Comparison of ENCODE assay signal across 16 cellular contexts in the genomic region with DNA sequence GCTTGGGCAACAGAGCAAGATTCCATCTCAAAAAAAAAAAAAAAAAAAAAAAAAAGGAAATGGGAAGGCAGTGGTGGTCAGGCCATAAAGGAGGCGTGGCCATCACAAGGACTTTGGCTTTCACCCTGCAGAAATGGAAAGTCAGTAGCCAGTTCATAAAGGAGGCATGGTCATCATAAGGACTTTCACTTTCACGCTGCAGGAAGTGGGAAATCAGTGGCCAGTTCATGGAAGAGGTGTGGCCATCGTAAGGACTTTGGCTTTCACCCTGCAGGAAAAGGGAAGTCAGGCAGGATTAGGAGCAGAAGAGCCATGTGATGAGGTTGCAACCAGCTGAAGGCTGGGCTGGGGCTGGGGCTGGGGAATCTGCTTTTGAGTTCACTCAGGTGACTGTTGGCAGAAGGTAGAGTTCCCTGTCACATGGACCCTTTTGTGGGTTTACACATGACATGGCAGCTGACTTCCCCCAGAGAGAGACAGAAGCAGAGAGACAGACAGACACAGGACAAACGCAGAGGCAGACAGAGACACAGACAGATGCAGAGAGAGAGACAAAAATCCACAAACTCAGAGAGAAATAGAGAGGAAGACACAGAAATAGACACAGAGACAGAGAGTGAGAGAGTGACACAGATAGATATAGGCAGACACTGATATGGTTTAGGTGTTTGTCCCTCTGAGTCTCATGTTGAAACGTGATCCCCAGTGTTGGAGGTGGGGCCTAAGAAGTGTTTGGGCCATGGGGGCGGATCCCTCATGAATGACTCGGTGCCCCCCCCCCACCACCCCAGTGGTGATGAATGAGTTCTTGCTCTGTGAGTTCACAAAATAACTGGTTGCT.
DNase-seq lines count a peak whose midpoint lies in the region; ATAC-seq lines count a peak whose summit lies in the region.
"Had no signal": no experiment of that assay in that cellular context is flagged by ENCODE, and none has a peak within 500 bp of the region (broad histone marks: within the 10 kb centered on the region; RNA-seq: fewer than 3 reads in every experiment).

No MANE protein-coding gene starts in this region.

- no peak overlapping the region for H3K9ac ChIP-seq in GM23248

- peaks cover 8% of the 10 kb centered on the region for H3K9me3 Mint-ChIP-seq in activated CD4-positive, alpha-beta T cell treated with anti-CD3 and anti-CD28 coated beads for 36 hours (ENCODE audit: low read depth)
- H3K9me3 Mint-ChIP-seq in activated T-helper 17 cell treated with anti-CD3 and anti-CD28 coated beads, Interleukin-2, amount 50 U/mL, for 72 hours: peaks cover 16% of the 10 kb centered on the region

- no peaks in the 10 kb centered on the region for H3K36me3 ChIP-seq in GM23248 (ENCODE audit: low read depth)
- H3K36me3 ChIP-seq: heart left ventricle, tibial nerve had no signal

- DNase-seq in activated CD4-positive, alpha-beta T cell treated with anti-CD3 and anti-CD28 coated beads for 36 hours: peak; percentile 30
- no peak for DNase-seq in activated CD4-positive, alpha-beta T cell treated with anti-CD3 and anti-CD28 coated beads for 4 hours
- DNase-seq in GM23248 (peak; percentile 26), RPMI7951 (ENCODE audit: low read depth) (peak; percentile 16), left kidney (ENCODE audit: low read depth, low spot score) (peak; percentile 21), glomerular visceral epithelial cell (ENCODE audit: extremely low spot score) (no peak)
- DNase-seq: cerebellar nuclear complex, heart left ventricle, kidney, NCI-H1436, NCI-H774, posterior cingulate gyrus, SIG-M5 had no signal

- no peak overlapping the region for H2AFZ ChIP-seq in GM23248

- H3K27ac Mint-ChIP-seq in activated CD4-positive, alpha-beta T cell treated with anti-CD3 and anti-CD28 coated beads for 36 hours: no peak overlapping the region
- H3K27ac Mint-ChIP-seq in activated T-helper 17 cell treated with anti-CD3 and anti-CD28 coated beads, Interleukin-2, amount 50 U/mL, for 72 hours: no peak overlapping the region

- POLR2A ChIA-PET in activated CD4-positive, alpha-beta T cell treated with anti-CD3 and anti-CD28 coated beads for 36 hours (lab: Charles Lee): no interaction called here

- H3K4me2 ChIP-seq in GM23248 (ENCODE audit: unreplicated experiment): no peak overlapping the region

- peaks cover 12% of the 10 kb centered on the region for H3K4me1 Mint-ChIP-seq in activated CD4-positive, alpha-beta T cell treated with anti-CD3 and anti-CD28 coated beads for 36 hours
- H3K4me1 Mint-ChIP-seq in activated T-helper 17 cell treated with anti-CD3 and anti-CD28 coated beads, Interleukin-2, amount 50 U/mL, for 72 hours: peaks cover 6% of the 10 kb centered on the region

- ATAC-seq in activated CD4-positive, alpha-beta T cell treated with anti-CD3 and anti-CD28 coated beads for 36 hours: no peak
- ATAC-seq in activated T-helper 17 cell treated with anti-CD3 and anti-CD28 coated beads, Interleukin-2, amount 50 U/mL, for 72 hours (replicated peaks): no peak
- ATAC-seq in GM19455 (IDR thresholded peaks at IDR 0.05; ENCODE audit: unreplicated experiment): no peak
- ATAC-seq: heart left ventricle had no signal

- H3K27me3 Mint-ChIP-seq in activated CD4-positive, alpha-beta T cell treated with anti-CD3 and anti-CD28 coated beads for 36 hours: peaks cover 4% of the 10 kb centered on the region
- H3K27me3 Mint-ChIP-seq in activated T-helper 17 cell treated with anti-CD3 and anti-CD28 coated beads, Interleukin-2, amount 50 U/mL, for 72 hours: peaks cover 10% of the 10 kb centered on the region

- intact Hi-C loops in activated CD4-positive, alpha-beta T cell treated with anti-CD3 and anti-CD28 coated beads for 36 hours (cut with DNase I, micrococcal nuclease): no loop called here

- H3K4me1 ChIP-seq in GM23248 (ENCODE audit: insufficient read depth): peaks cover 6% of the 10 kb centered on the region; the same call in 1 of the 2 replicates
- H3K4me1 ChIP-seq: heart left ventricle had no signal

- H3K27ac ChIP-seq in GM23248: no peak overlapping the region
- H3K27ac ChIP-seq: heart left ventricle, tibial nerve had no signal

- H3K79me2 ChIP-seq in GM23248 (ENCODE audit: insufficient read depth): no peaks in the 10 kb centered on the region

- CTCF ChIA-PET in activated CD4-positive, alpha-beta T cell treated with anti-CD3 and anti-CD28 coated beads for 36 hours (lab: Charles Lee): no interaction called here

- in situ Hi-C loops in GM23248 (cut with MboI): no loop called here

- no peak overlapping the region for H3K4me3 ChIP-seq in GM23248
- H3K4me3 ChIP-seq: heart left ventricle, tibial nerve had no signal

- 59 to 64% methylated on average over 7 of the region's 7 CpGs for WGBS in GM23248 (ENCODE audit: low coverage in 1 of 2, low lambda C conversion rate in 2 of 2, missing lambda C conversion rate in 2 of 2), 2 experiments

- H3K36me3 Mint-ChIP-seq in activated CD4-positive, alpha-beta T cell treated with anti-CD3 and anti-CD28 coated beads for 36 hours (ENCODE audit: low read depth): no peaks in the 10 kb centered on the region
- H3K36me3 Mint-ChIP-seq in activated T-helper 17 cell treated with anti-CD3 and anti-CD28 coated beads, Interleukin-2, amount 50 U/mL, for 72 hours (ENCODE audit: low read depth): no peaks in the 10 kb centered on the region

- no peak overlapping the region for H3K4me3 Mint-ChIP-seq in activated CD4-positive, alpha-beta T cell treated with anti-CD3 and anti-CD28 coated beads for 36 hours
- no peak overlapping the region for H3K4me3 Mint-ChIP-seq in activated T-helper 17 cell treated with anti-CD3 and anti-CD28 coated beads, Interleukin-2, amount 50 U/mL, for 72 hours

- no peaks in the 10 kb centered on the region for H4K20me1 ChIP-seq in GM23248 (ENCODE audit: insufficient read depth)

- no peaks in the 10 kb centered on the region for H3K27me3 ChIP-seq in GM23248 (replicated peaks; ENCODE audit: insufficient read depth)
- H3K27me3 ChIP-seq: heart left ventricle, tibial nerve had no signal

- 0 out of 2 replicates have a peak, but pooled peaks cover 5% of the 10 kb centered on the region for H3F3A ChIP-seq in GM23248 (ENCODE audit: insufficient read depth)

- H3K9me2 ChIP-seq in GM23248 (ENCODE audit: insufficient read depth): no peaks in the 10 kb centered on the region

- no peaks in the 10 kb centered on the region for H3K9me3 ChIP-seq in GM23248 (ENCODE audit: low read depth)

Comparison
In these comparisons a context has a peak if more than half of its experiments do, and no peak if none do; other contexts are left out.
1. DNase-seq: peak in activated CD4-positive, alpha-beta T cell treated with anti-CD3 and anti-CD28 coated beads for 36 hours (single experiment), GM23248 (single experiment), RPMI7951 (single experiment) and left kidney (single experiment); none in activated CD4-positive, alpha-beta T cell treated with anti-CD3 and anti-CD28 coated beads for 4 hours (0 of 2) and glomerular visceral epithelial cell (single experiment).